8 cellular contexts compared by ENCODE assay signal in the genomic region with DNA sequence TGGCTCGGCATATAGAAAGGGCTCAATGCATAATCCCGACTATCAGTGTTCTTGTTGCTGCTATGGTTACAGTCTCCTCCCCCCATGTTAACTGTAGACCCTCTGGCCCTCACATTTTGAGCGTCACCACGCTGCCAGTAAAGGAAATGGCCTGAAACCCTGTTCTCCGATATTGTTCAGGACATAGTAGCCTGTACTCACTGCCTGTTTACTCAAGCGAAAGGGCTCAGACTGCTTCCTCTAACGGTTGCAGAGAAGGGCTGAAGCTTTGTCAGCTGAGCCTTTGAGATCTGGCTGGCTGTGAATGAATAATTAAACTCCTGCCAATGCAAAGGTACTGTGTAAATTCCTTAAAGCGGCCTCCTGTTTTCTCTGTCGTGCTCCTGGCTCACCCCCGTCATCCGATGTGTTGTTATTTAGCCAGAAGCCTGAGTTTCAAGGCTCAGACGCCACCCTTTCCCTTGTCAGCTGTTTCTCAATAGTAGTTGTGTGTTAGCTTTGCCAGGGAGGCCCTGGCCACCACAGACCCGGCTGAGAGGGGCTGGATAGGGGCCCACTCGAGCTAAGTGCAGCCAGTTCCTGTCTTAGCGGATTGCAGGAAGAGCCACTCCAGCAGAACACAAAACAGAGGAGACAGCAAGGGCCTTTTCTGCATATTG.
DNase-seq lines count a peak whose midpoint lies in the region; ATAC-seq and TF ChIP-seq lines count a peak whose summit lies in the region.

No MANE protein-coding gene starts in this region.

- no peak for ATAC-seq in GM21528 (IDR thresholded peaks at IDR 0.05; ENCODE audit: low FRiP score, unreplicated experiment)

- DNase-seq in DMS153 (lab: John Stamatoyannopoulos, UW) (peak; percentile 88), HK-2 (ENCODE audit: unreplicated experiment) (peak; percentile 7), hypothalamus (lab: John Stamatoyannopoulos, UW) (peak in 48 of 51 donors; percentile 3 to 88 (median 50)), retina (peak; percentile 89), activated gamma-delta T cell (lab: John Stamatoyannopoulos, UW) (no peak)
- DNase-seq in activated CD4-positive, alpha-beta T cell treated with anti-CD3 and anti-CD28 coated beads for 4 hours: no peak

- peak overlapping the region; percentile 84 for H3K27ac ChIP-seq in VCaP

- TF ChIP-seq CTCF in VCaP (conservative IDR thresholded peaks at IDR 0.05): no peak

Comparison
In these comparisons a context has a peak if more than half of its experiments do, and no peak if none do; other contexts are left out.
1. DNase-seq: peak in DMS153 (single experiment), HK-2 (single experiment), hypothalamus (48 of 51) and retina (single experiment); none in activated gamma-delta T cell (single experiment) and activated CD4-positive, alpha-beta T cell treated with anti-CD3 and anti-CD28 coated beads for 4 hours (0 of 2).